Comparison of ENCODE assay signal across 8 cellular contexts in the genomic region with DNA sequence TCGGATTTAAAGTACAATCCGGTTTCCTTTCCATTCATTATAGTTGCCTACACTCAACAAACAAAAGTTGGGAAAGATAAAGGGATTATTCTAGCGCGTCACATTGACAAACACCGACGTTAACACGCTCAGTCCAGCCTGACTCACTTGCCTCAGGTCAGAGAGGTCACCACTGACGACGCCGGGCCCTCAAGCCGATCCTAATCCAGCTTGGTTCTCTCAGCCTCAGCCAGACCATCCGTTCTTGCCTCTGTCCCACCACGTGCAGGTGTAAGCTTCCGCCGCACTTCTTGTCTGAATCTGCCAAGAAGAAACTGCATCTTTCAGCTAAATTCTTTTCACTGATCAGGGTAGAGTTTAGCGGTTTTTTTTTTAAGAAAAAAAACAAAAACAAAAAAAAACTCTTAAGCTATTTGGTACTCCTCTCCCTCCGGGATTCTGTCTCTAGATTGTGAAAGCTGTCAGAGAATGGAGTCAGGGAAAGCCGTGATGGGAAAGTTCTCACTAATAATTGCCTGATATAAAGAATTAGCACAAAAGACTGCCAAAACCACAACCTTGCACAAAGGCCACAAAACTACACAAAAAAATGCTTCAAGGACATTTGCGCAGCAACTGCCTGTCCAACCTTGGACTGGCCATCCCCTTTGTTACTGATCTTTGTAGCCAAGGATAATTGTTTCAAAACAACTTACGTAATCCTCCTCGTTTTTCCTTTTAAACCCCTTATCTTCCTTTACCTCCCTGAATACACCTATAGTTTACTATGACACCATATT. TPM values are rescaled to one million over a fixed set of nuclear protein-coding genes. Genes with fewer than 3 reads are reported as not detected.
DNase-seq lines count a peak whose midpoint lies in the region; ATAC-seq and TF ChIP-seq lines count a peak whose summit lies in the region.

No MANE protein-coding gene starts in this region.

- H3K9ac ChIP-seq in iPS-15b (ENCODE audit: low read depth, low read length) = peak overlapping the region; percentile 87

- no peaks in the 10 kb centered on the region for H3K9me3 ChIP-seq in iPS-15b (ENCODE audit: control insufficient read depth, insufficient read depth, low read length)

- peak overlapping the region; percentile 50 for H3K4me3 ChIP-seq in GM12875 (ENCODE audit: low read depth, low read length)
- peak overlapping the region; percentile 47 for H3K4me3 ChIP-seq in astrocyte of the spinal cord (ENCODE audit: low read depth, low read length)
- H3K4me3 ChIP-seq in iPS-15b (ENCODE audit: low read depth, low read length) = peak overlapping the region; percentile 77

- no peaks in the 10 kb centered on the region for H3K36me3 ChIP-seq in iPS-15b (ENCODE audit: control insufficient read depth, insufficient read depth, low read length)

- DNase-seq in NCI-H82 (lab: John Stamatoyannopoulos, UW) (peak; percentile 76), astrocyte of the spinal cord (ENCODE audit: low read depth, low spot score) (peak; percentile 78), renal cortical epithelial cell (ENCODE audit: low read depth) (peak; percentile 75)
- DNase-seq in stimulated activated naive CD4-positive, alpha-beta T cell treated with Interleukin-2 at 50 U/mL for 16 hours (lab: John Stamatoyannopoulos, UW) = no peak

- H3K27me3 ChIP-seq in iPS-15b (ENCODE audit: control insufficient read depth, insufficient read depth, low read length) = peaks cover 34% of the 10 kb centered on the region

- peaks cover 9% of the 10 kb centered on the region for H3K4me1 ChIP-seq in iPS-15b (ENCODE audit: control insufficient read depth, insufficient read depth, low read length)

- no peak for TF ChIP-seq CTCF in GM12875 (IDR thresholded peaks at IDR 0.05; ENCODE audit: borderline replicate concordance, insufficient read depth, low read depth, low read length)
- no peak for TF ChIP-seq CTCF in astrocyte of the spinal cord (IDR thresholded peaks at IDR 0.05; ENCODE audit: low read depth, low read length)

- in situ Hi-C loops in astrocyte of the spinal cord (cut with HindIII; ENCODE audit: low sequenced_read_pairs) = no loop called here

- ATAC-seq in HG02852 (IDR thresholded peaks at IDR 0.05; ENCODE audit: unreplicated experiment) = no peak
- ATAC-seq in HG03196 (IDR thresholded peaks at IDR 0.05; ENCODE audit: unreplicated experiment) = no peak

RNA-seq across cellular contexts. Expression of gene PHF10, which starts 1.2 kb away (rescaled TPM):
- total RNA-seq in renal cortical epithelial cell = 28.3 and 48.9 TPM in 2 replicates

RNA-seq across cellular contexts. Expression of gene C6orf120, which starts 23.5 kb away (rescaled TPM):
- 31.8 and 45.9 TPM in 2 replicates for total RNA-seq in renal cortical epithelial cell

RNA-seq across cellular contexts. Expression of gene WDR27, which starts 23.6 kb away (rescaled TPM):
- total RNA-seq in renal cortical epithelial cell = 7.1 and 27.5 TPM in 2 replicates

RNA-seq across cellular contexts. Expression of gene DYNLT2, which starts 25.9 kb away (rescaled TPM):
- total RNA-seq in renal cortical epithelial cell = 0.35 and 0.75 TPM in 2 replicates

RNA-seq across cellular contexts. Expression of gene ERMARD, which starts 26.0 kb away (rescaled TPM):
- 16.7 and 20.1 TPM in 2 replicates for total RNA-seq in renal cortical epithelial cell
